ENCODE assay signal across 8 cellular contexts in genomic region chr1:109619655-109620395, GRCh38. TPM values are rescaled to one million over a fixed set of nuclear protein-coding genes. Genes with fewer than 3 reads are reported as not detected.
DNase-seq lines count a peak whose midpoint lies in the region; ATAC-seq and TF ChIP-seq lines count a peak whose summit lies in the region.

TSS of gene AMPD2 (plus strand) at chr1:109619837. CDS start at chr1:109621176, 1,339 bp downstream.

- DNase-seq in D341Med (ENCODE audit: low spot score) (peak; percentile 31), SK-N-DZ (ENCODE audit: low spot score) (peak; percentile 63), glomerular visceral epithelial cell (ENCODE audit: extremely low spot score) (peak; percentile 85), ovary (peak; percentile 75 to 87 (median 85)), tibial artery (peak; percentile 85 to 90)
- peak; percentile 80 for DNase-seq in activated naive CD4-positive, alpha-beta T cell treated with anti-CD3 and anti-CD28 coated beads, Interleukin-2, amount 10 ng/mL, durations not matched to agents 7 days and 5 days

- H3K4me1 Mint-ChIP-seq in activated naive CD4-positive, alpha-beta T cell treated with anti-CD3 and anti-CD28 coated beads, Interleukin-2, amount 10 ng/mL, durations not matched to agents 7 days and 5 days = peaks cover 72% of the 10 kb centered on the region

- no peaks in the 10 kb centered on the region for H3K36me3 ChIP-seq in HUES64 (ENCODE audit: insufficient read depth, low read length)
- H3K36me3 ChIP-seq in ovary = no peaks in the 10 kb centered on the region
- no peaks in the 10 kb centered on the region for H3K36me3 ChIP-seq in tibial artery

- no peaks in the 10 kb centered on the region for H3K27me3 ChIP-seq in HUES64 (ENCODE audit: insufficient read depth, low read length)
- H3K27me3 ChIP-seq in ovary = no peaks in the 10 kb centered on the region
- H3K27me3 ChIP-seq in tibial artery = no peaks in the 10 kb centered on the region

- intact Hi-C loops in ovary (cut with DNase I) = no loop called here
- intact Hi-C loops in tibial artery (cut with DNase I; ENCODE audit: low total_unique reads) = no loop called here

- no peaks in the 10 kb centered on the region for H3K9me3 Mint-ChIP-seq in activated naive CD4-positive, alpha-beta T cell treated with anti-CD3 and anti-CD28 coated beads, Interleukin-2, amount 10 ng/mL, durations not matched to agents 7 days and 5 days

- no peak for TF ChIP-seq EP300 in ovary (IDR thresholded peaks at IDR 0.05)

- under 1% methylated on average over 45 of the region's 45 CpGs for WGBS in HUES64
- 0 to 1% (median 0%) methylated on average over 30 to 45 of the region's 45 CpGs for WGBS in ovary, 3 donors

- peak within 1 kb of the TSS; percentile 96 for H3K4me3 Mint-ChIP-seq in activated naive CD4-positive, alpha-beta T cell treated with anti-CD3 and anti-CD28 coated beads, Interleukin-2, amount 10 ng/mL, durations not matched to agents 7 days and 5 days

- TF ChIP-seq POLR2A in ovary (IDR thresholded peaks at IDR 0.05) = peak; percentile 9

- H3K9me3 ChIP-seq in HUES64 (ENCODE audit: insufficient read depth, low read depth, low read length) (no peaks in the 10 kb centered on the region), ovary (no peaks in the 10 kb centered on the region), tibial artery (no peaks in the 10 kb centered on the region)

- no peaks in the 10 kb centered on the region for H3K27me3 Mint-ChIP-seq in activated naive CD4-positive, alpha-beta T cell treated with anti-CD3 and anti-CD28 coated beads, Interleukin-2, amount 10 ng/mL, durations not matched to agents 7 days and 5 days

- H3K36me3 Mint-ChIP-seq in activated naive CD4-positive, alpha-beta T cell treated with anti-CD3 and anti-CD28 coated beads, Interleukin-2, amount 10 ng/mL, durations not matched to agents 7 days and 5 days = peaks cover 9% of the 10 kb centered on the region

- no peak for TF ChIP-seq CTCF in ovary (IDR thresholded peaks at IDR 0.05)
- TF ChIP-seq CTCF in tibial artery (IDR thresholded peaks at IDR 0.05) = no peak

- peak within 1 kb of the TSS; percentile 40; the same call in 1 of the 2 replicates for H3K27ac ChIP-seq in HUES64 (ENCODE audit: low read depth, low read length)
- peak within 1 kb of the TSS; percentile 48 to 84 for H3K27ac ChIP-seq in ovary
- peak within 1 kb of the TSS; percentile 80 to 91 for H3K27ac ChIP-seq in tibial artery

- H3K27ac Mint-ChIP-seq in activated naive CD4-positive, alpha-beta T cell treated with anti-CD3 and anti-CD28 coated beads, Interleukin-2, amount 10 ng/mL, durations not matched to agents 7 days and 5 days = peak within 1 kb of the TSS; percentile 93

- peak within 1 kb of the TSS; percentile 78 for H3K9ac ChIP-seq in HUES64 (ENCODE audit: low read depth, low read length)

- CTCF ChIA-PET in activated naive CD4-positive, alpha-beta T cell treated with anti-CD3 and anti-CD28 coated beads, Interleukin-2, amount 10 ng/mL, durations not matched to agents 7 days and 5 days (lab: Charles Lee) = interaction anchor here (1.0 to 1.9 kb wide), 6 partner anchors 11 to 157 kb away, joined by 3 to 12 read pairs (median 4); partner anchors contain the start of gene GNAI3

- H3K4me3 ChIP-seq in HUES64 (ENCODE audit: low read length) (peak within 1 kb of the TSS; percentile 85), ovary (peak within 1 kb of the TSS; percentile 59), tibial artery (peak within 1 kb of the TSS; percentile 68 to 73)

- peaks cover 31% of the 10 kb centered on the region for H3K4me1 ChIP-seq in HUES64 (ENCODE audit: insufficient read depth, low read length)
- H3K4me1 ChIP-seq in ovary (ENCODE audit: insufficient read depth) = peaks cover 8% of the 10 kb centered on the region
- H3K4me1 ChIP-seq in tibial artery = peaks cover 0 to 55% (median 39%) of the 10 kb centered on the region in 4 donors

- ATAC-seq in GM21381 (IDR thresholded peaks at IDR 0.05; ENCODE audit: unreplicated experiment) = peak; percentile 52

RNA-seq across cellular contexts. Expression of gene AMPD2, which starts in this region (rescaled TPM):
- 33.8 TPM for polyA plus RNA-seq in HUES64 (2013, experiment 1 of 2)
- polyA plus RNA-seq in HUES64 (2013, experiment 2 of 2) = 32.0 TPM
- 66.8 and 68.7 TPM in 2 replicates for polyA plus RNA-seq in SK-N-DZ (2014; cell fraction: cytosol; rRNA removed)
- 324 and 481 TPM in 2 replicates for polyA plus RNA-seq in SK-N-DZ (2014; cell fraction: nucleus; rRNA removed)
- 10 to 100 TPM; 40.5 to 86.0 (median 64.8) TPM for total RNA-seq in ovary
- 10 to 100 TPM; 19.4 to 25.7 TPM for polyA plus RNA-seq in ovary

Comparison
In these comparisons a context has a peak if more than half of its experiments do, and no peak if none do; other contexts are left out.
1. Peak in every context shown above with its lines: DNase-seq, ATAC-seq, H3K4me3 ChIP-seq and H3K27ac ChIP-seq.
2. DNase-seq: peak in every context shown above with its lines; median percentile 88 in tibial artery; 85 in glomerular visceral epithelial cell; 85 in ovary; 80 in activated naive CD4-positive, alpha-beta T cell treated with anti-CD3 and anti-CD28 coated beads, Interleukin-2, amount 10 ng/mL, durations not matched to agents 7 days and 5 days; 63 in SK-N-DZ; 31 in D341Med.